ENCODE assay signal across 25 cellular contexts in the genomic region with DNA sequence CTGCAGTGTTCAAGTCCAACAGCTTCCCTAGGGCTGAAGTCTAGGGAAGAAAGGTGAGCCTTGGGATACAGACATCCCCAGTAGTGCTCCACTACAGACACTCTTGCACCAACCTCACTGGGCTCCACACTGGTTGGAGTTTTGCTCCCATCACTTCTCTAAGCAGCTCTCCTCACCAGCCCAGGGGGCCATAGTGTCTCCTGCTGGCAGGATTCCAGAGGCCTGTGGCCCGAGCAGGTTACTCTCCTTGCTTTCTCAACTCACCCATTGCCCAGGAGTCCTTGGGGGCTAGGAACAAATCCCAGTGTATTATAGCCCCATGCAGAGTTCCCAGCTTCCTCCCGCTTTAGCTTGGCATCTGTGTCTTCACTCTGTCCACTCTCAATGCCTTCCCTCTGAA. TPM values are rescaled to one million over a fixed set of nuclear protein-coding genes. Genes with fewer than 3 reads are reported as not detected.
"Had no signal": no experiment of that assay in that cellular context is flagged by ENCODE, and none has a peak within 500 bp of the region (broad histone marks: within the 10 kb centered on the region; RNA-seq: fewer than 3 reads in every experiment).

No MANE protein-coding gene starts in this region.

- H3K36me3 ChIP-seq: brain microvascular endothelial cell had no signal

- H3K27ac Mint-ChIP-seq: activated CD8-positive, alpha-beta T cell treated with anti-CD3 and anti-CD28 coated beads for 36 hours; activated naive CD8-positive, alpha-beta T cell; activated T-helper 17 cell treated with anti-CD3 and anti-CD28 coated beads, Interleukin-2, amount 50 U/mL, for 72 hours; dendritic cell treated with granulocyte-macrophage colony-stimulating factor and Interleukin-4, amounts not matched to agents 40 ng/mL and 50 ng/mL, for 4 days; endodermal cell; T-helper 17 cell had no signal

- H3K27me3 Mint-ChIP-seq: dendritic cell treated with granulocyte-macrophage colony-stimulating factor and Interleukin-4, amounts not matched to agents 40 ng/mL and 50 ng/mL, for 4 days had no signal

- DNase-seq: activated CD4-positive, alpha-beta T cell treated with anti-CD3 and anti-CD28 coated beads for 4 hours; activated CD4-positive, alpha-beta T cell treated with anti-CD3 and anti-CD28 coated beads, Interleukin-2, amount 50 U/mL, for 1 hour; activated CD4-positive, alpha-beta T cell treated with anti-CD3 and anti-CD28 coated beads, Interleukin-2, amount 50 U/mL, for 48 hours; activated CD4-positive, CD25-positive, alpha-beta regulatory T cell; activated CD4-positive, CD25-positive, alpha-beta regulatory T cell treated with anti-CD3 and anti-CD28 coated beads, Interleukin-2, amount 50 U/mL, for 72 hours; activated CD8-positive, alpha-beta memory T cell treated with anti-CD3 and anti-CD28 coated beads for 24 hours; activated CD8-positive, alpha-beta T cell treated with anti-CD3 and anti-CD28 coated beads for 36 hours; activated effector memory CD4-positive, alpha-beta T cell treated with Interleukin-2 at 50 U/mL for 16 hours; activated gamma-delta T cell treated with Interleukin-2 at 50 U/mL for 16 hours; activated naive CD4-positive, alpha-beta T cell treated with anti-CD3 and anti-CD28 coated beads, Interleukin-2, amount 50 U/mL, for 16 hours; activated naive CD4-positive, alpha-beta T cell treated with Interleukin-2 at 50 U/mL for 16 hours; activated T-cell treated with anti-CD3 and anti-CD28 coated beads, Interleukin-2, amount 50 U/mL, for 4 hours; brain microvascular endothelial cell; dorsolateral prefrontal cortex; effector memory CD4-positive, alpha-beta T cell; endodermal cell; foreskin fibroblast; T-helper 1 cell; T-helper 17 cell had no signal

- H3K4me3 ChIP-seq: coronary artery, dorsolateral prefrontal cortex had no signal

- ATAC-seq: activated CD8-positive, alpha-beta T cell treated with anti-CD3 and anti-CD28 coated beads for 36 hours; activated T-cell treated with anti-CD3 and anti-CD28 coated beads, Interleukin-2, amount 50 U/mL, for 4 hours; activated T-helper 17 cell treated with anti-CD3 and anti-CD28 coated beads, Interleukin-2, amount 50 U/mL, for 72 hours; esophagus mucosa; T-helper 17 cell had no signal

- H3K4me1 Mint-ChIP-seq: activated T-helper 17 cell treated with anti-CD3 and anti-CD28 coated beads, Interleukin-2, amount 50 U/mL, for 72 hours; central memory CD8-positive, alpha-beta T cell; endodermal cell; T-helper 17 cell had no signal

- H3K4me3 Mint-ChIP-seq: activated CD8-positive, alpha-beta T cell treated with anti-CD3 and anti-CD28 coated beads for 36 hours; activated naive CD8-positive, alpha-beta T cell; activated T-cell treated with anti-CD3 and anti-CD28 coated beads, Interleukin-2, amount 50 U/mL, for 4 hours; activated T-helper 17 cell treated with anti-CD3 and anti-CD28 coated beads, Interleukin-2, amount 50 U/mL, for 72 hours; central memory CD8-positive, alpha-beta T cell; dendritic cell treated with granulocyte-macrophage colony-stimulating factor and Interleukin-4, amounts not matched to agents 40 ng/mL and 50 ng/mL, for 4 days; endodermal cell; T-helper 17 cell had no signal

- H3K27ac ChIP-seq: brain microvascular endothelial cell, coronary artery, dorsolateral prefrontal cortex had no signal

- H3K27me3 ChIP-seq: brain microvascular endothelial cell had no signal

RNA-seq across cellular contexts. Expression of gene IFI44, which starts 52.8 kb away (rescaled TPM):
- total RNA-seq: endodermal cell had no signal
